12 cellular contexts compared by ENCODE assay signal in the genomic region with DNA sequence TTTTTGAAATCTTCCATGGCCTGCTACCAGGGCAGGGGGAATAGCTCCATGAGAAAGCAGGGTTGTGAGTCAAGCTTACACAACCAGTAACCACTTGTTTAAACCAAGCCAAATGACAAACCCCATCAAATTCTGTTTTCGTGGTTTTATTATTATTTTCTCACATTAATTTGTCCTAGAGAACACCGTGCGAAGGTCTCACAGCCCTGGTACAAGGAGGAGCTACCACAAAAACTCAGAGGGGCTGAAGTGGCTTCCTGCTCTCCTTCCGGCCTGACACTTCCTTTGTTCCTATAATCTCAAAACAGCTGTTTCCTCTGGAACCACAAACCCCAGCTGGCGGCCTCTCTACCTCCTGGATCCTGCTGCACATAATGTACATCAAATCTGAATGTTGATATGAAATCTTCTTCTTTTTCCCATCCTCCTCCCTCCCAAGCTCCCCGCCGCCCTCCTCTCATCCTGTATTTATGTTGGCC.
DNase-seq lines count a peak whose midpoint lies in the region; ATAC-seq and TF ChIP-seq lines count a peak whose summit lies in the region.
"Had no signal": no experiment of that assay in that cellular context is flagged by ENCODE, and none has a peak within 500 bp of the region (broad histone marks: within the 10 kb centered on the region; RNA-seq: fewer than 3 reads in every experiment).

No MANE protein-coding gene starts in this region.

- no peak overlapping the region for H3K27ac ChIP-seq in tibial artery
- no peak overlapping the region for H3K27ac ChIP-seq in GM23338 (ENCODE audit: low read depth)
- H3K27ac ChIP-seq: suprapubic skin had no signal

- no peaks in the 10 kb centered on the region for H4K20me1 ChIP-seq in GM23338 (replicated peaks; ENCODE audit: insufficient read depth)

- POLR2A ChIA-PET in activated naive CD8-positive, alpha-beta T cell treated with anti-CD3 and anti-CD28 coated beads, Interleukin-2, amount 10 ng/mL, durations not matched to agents 7 days and 5 days (lab: Charles Lee), result interaction anchor here (0.5 kb wide), 1 partner anchor 406 kb away, joined by 3 read pairs; no protein-coding TSS in a partner anchor

- H3K27me3 ChIP-seq in tibial artery (no peaks in the 10 kb centered on the region), GM23338 (ENCODE audit: insufficient read depth) (no peaks in the 10 kb centered on the region)
- H3K27me3 ChIP-seq: suprapubic skin had no signal

- H3K79me2 ChIP-seq in GM23338 (replicated peaks; ENCODE audit: insufficient read depth), result no peaks in the 10 kb centered on the region

- TF ChIP-seq CTCF in tibial artery (IDR thresholded peaks at IDR 0.05), result no peak
- TF ChIP-seq CTCF in GM23338 (conservative IDR thresholded peaks at IDR 0.05; ENCODE audit: low read depth in 2 of 2), result no peak

- peak; percentile 72 for ATAC-seq in activated naive CD8-positive, alpha-beta T cell treated with anti-CD3 and anti-CD28 coated beads, Interleukin-2, amount 10 ng/mL, durations not matched to agents 7 days and 5 days (ENCODE audit: low read depth)
- no peak for ATAC-seq in activated naive CD8-positive, alpha-beta T cell treated with anti-CD3 and anti-CD28 coated beads, Interleukin-2, amount 50 U/mL, for 24 hours
- no peak for ATAC-seq in GM23338

- H3K4me1 ChIP-seq in tibial artery, result no peaks in the 10 kb centered on the region
- no peaks in the 10 kb centered on the region; the same call in 1 of the 2 replicates for H3K4me1 ChIP-seq in GM23338 (ENCODE audit: insufficient read depth)
- H3K4me1 ChIP-seq: suprapubic skin had no signal

- no peaks in the 10 kb centered on the region for H3F3A ChIP-seq in GM23338 (replicated peaks; ENCODE audit: low read depth)

- H3K4me1 Mint-ChIP-seq in activated naive CD8-positive, alpha-beta T cell treated with anti-CD3 and anti-CD28 coated beads, Interleukin-2, amount 10 ng/mL, durations not matched to agents 7 days and 5 days, result peaks cover 19% of the 10 kb centered on the region
- H3K4me1 Mint-ChIP-seq in activated naive CD8-positive, alpha-beta T cell treated with anti-CD3 and anti-CD28 coated beads, Interleukin-2, amount 50 U/mL, for 24 hours, result peaks cover 20% of the 10 kb centered on the region
- peaks cover 66% of the 10 kb centered on the region for H3K4me1 Mint-ChIP-seq in activated T-helper 1 cell treated with anti-CD3 and anti-CD28 coated beads, Interleukin-12 subunit alpha, Interleukin-12 subunit beta, Interleukin-2, Interleukin-4 antibody, amounts not matched to agents 30 ng/mL and 10 ng/mL and 1 ng/mL, durations not matched to agents 14 hours and 24 hours and 36 hours (ENCODE audit: low read depth)
- peaks cover 4% of the 10 kb centered on the region; the same call in 2 of the 3 replicates for H3K4me1 Mint-ChIP-seq in GM23338

- H3K4me3 Mint-ChIP-seq in activated naive CD8-positive, alpha-beta T cell treated with anti-CD3 and anti-CD28 coated beads, Interleukin-2, amount 10 ng/mL, durations not matched to agents 7 days and 5 days, result peak overlapping the region; percentile 73
- no peak overlapping the region for H3K4me3 Mint-ChIP-seq in activated naive CD8-positive, alpha-beta T cell treated with anti-CD3 and anti-CD28 coated beads, Interleukin-2, amount 50 U/mL, for 24 hours
- peak overlapping the region; percentile 57 for H3K4me3 Mint-ChIP-seq in activated T-helper 1 cell treated with anti-CD3 and anti-CD28 coated beads, Interleukin-12 subunit alpha, Interleukin-12 subunit beta, Interleukin-2, Interleukin-4 antibody, amounts not matched to agents 30 ng/mL and 10 ng/mL and 1 ng/mL, durations not matched to agents 14 hours and 24 hours and 36 hours
- no peak overlapping the region for H3K4me3 Mint-ChIP-seq in GM23338

- peaks cover 6% of the 10 kb centered on the region for H3K9me3 Mint-ChIP-seq in activated naive CD8-positive, alpha-beta T cell treated with anti-CD3 and anti-CD28 coated beads, Interleukin-2, amount 10 ng/mL, durations not matched to agents 7 days and 5 days
- H3K9me3 Mint-ChIP-seq in activated naive CD8-positive, alpha-beta T cell treated with anti-CD3 and anti-CD28 coated beads, Interleukin-2, amount 50 U/mL, for 24 hours, result no peaks in the 10 kb centered on the region
- no peaks in the 10 kb centered on the region for H3K9me3 Mint-ChIP-seq in activated T-helper 1 cell treated with anti-CD3 and anti-CD28 coated beads, Interleukin-12 subunit alpha, Interleukin-12 subunit beta, Interleukin-2, Interleukin-4 antibody, amounts not matched to agents 30 ng/mL and 10 ng/mL and 1 ng/mL, durations not matched to agents 14 hours and 24 hours and 36 hours
- no peaks in the 10 kb centered on the region for H3K9me3 Mint-ChIP-seq in GM23338
- H3K9me3 Mint-ChIP-seq: activated T-helper 2 cell treated with anti-CD3 and anti-CD28 coated beads, Interferon-gamma antibody, Interleukin-2, Interleukin-4, amounts not matched to agents 10 μg/mL and 5 μg/mL and 100 μg/mL, durations not matched to agents 14 hours and 24 hours and 36 hours had no signal

- H3K9me2 ChIP-seq in GM23338 (ENCODE audit: insufficient read depth), result no peaks in the 10 kb centered on the region

- no peaks in the 10 kb centered on the region for H3K9me3 ChIP-seq in tibial artery
- H3K9me3 ChIP-seq: suprapubic skin had no signal

- intact Hi-C loops in activated T-helper 1 cell treated with anti-CD3 and anti-CD28 coated beads, Interleukin-12 subunit alpha, Interleukin-12 subunit beta, Interleukin-2, Interleukin-4 antibody, amounts not matched to agents 30 ng/mL and 10 ng/mL and 1 ng/mL, durations not matched to agents 14 hours and 24 hours and 36 hours (cut with micrococcal nuclease), result no loop called here
- intact Hi-C loops in tibial artery (cut with DNase I; ENCODE audit: low total_unique reads), result no loop called here

- H3K36me3 Mint-ChIP-seq in activated naive CD8-positive, alpha-beta T cell treated with anti-CD3 and anti-CD28 coated beads, Interleukin-2, amount 10 ng/mL, durations not matched to agents 7 days and 5 days, result peaks cover 2% of the 10 kb centered on the region
- H3K36me3 Mint-ChIP-seq in activated naive CD8-positive, alpha-beta T cell treated with anti-CD3 and anti-CD28 coated beads, Interleukin-2, amount 50 U/mL, for 24 hours (ENCODE audit: low read depth), result no peaks in the 10 kb centered on the region
- peaks cover 14% of the 10 kb centered on the region for H3K36me3 Mint-ChIP-seq in activated T-helper 1 cell treated with anti-CD3 and anti-CD28 coated beads, Interleukin-12 subunit alpha, Interleukin-12 subunit beta, Interleukin-2, Interleukin-4 antibody, amounts not matched to agents 30 ng/mL and 10 ng/mL and 1 ng/mL, durations not matched to agents 14 hours and 24 hours and 36 hours (ENCODE audit: low read depth)
- H3K36me3 Mint-ChIP-seq in GM23338 (ENCODE audit: low read depth), result no peaks in the 10 kb centered on the region

- H3K27ac Mint-ChIP-seq in activated naive CD8-positive, alpha-beta T cell treated with anti-CD3 and anti-CD28 coated beads, Interleukin-2, amount 10 ng/mL, durations not matched to agents 7 days and 5 days, result no peak overlapping the region
- H3K27ac Mint-ChIP-seq in activated naive CD8-positive, alpha-beta T cell treated with anti-CD3 and anti-CD28 coated beads, Interleukin-2, amount 50 U/mL, for 24 hours, result no peak overlapping the region
- H3K27ac Mint-ChIP-seq in activated T-helper 1 cell treated with anti-CD3 and anti-CD28 coated beads, Interleukin-12 subunit alpha, Interleukin-12 subunit beta, Interleukin-2, Interleukin-4 antibody, amounts not matched to agents 30 ng/mL and 10 ng/mL and 1 ng/mL, durations not matched to agents 14 hours and 24 hours and 36 hours, result peak overlapping the region; percentile 27
- no peak overlapping the region for H3K27ac Mint-ChIP-seq in GM23338
- H3K27ac Mint-ChIP-seq: activated T-helper 2 cell treated with anti-CD3 and anti-CD28 coated beads, Interferon-gamma antibody, Interleukin-2, Interleukin-4, amounts not matched to agents 10 μg/mL and 5 μg/mL and 100 μg/mL, durations not matched to agents 14 hours and 24 hours and 36 hours had no signal

- peak; percentile 35 for DNase-seq in activated naive CD8-positive, alpha-beta T cell treated with anti-CD3 and anti-CD28 coated beads, Interleukin-2, amount 10 ng/mL, durations not matched to agents 7 days and 5 days
- no peak for DNase-seq in activated naive CD8-positive, alpha-beta T cell treated with anti-CD3 and anti-CD28 coated beads, Interleukin-2, amount 50 U/mL, for 24 hours
- DNase-seq in activated T-helper 1 cell treated with anti-CD3 and anti-CD28 coated beads, Interleukin-12 subunit alpha, Interleukin-12 subunit beta, Interleukin-2, Interleukin-4 antibody, amounts not matched to agents 30 ng/mL and 10 ng/mL and 1 ng/mL, durations not matched to agents 14 hours and 24 hours and 36 hours (ENCODE audit: low spot score), result peak; percentile 36
- DNase-seq in left kidney (ENCODE audit: low read depth, low spot score), result peak; percentile 47
- peak; percentile 66 to 68 for DNase-seq in tibial artery
- DNase-seq in GM23338 (ENCODE audit: low spot score), result no peak
- no peak for DNase-seq in NCI-H1105 treated with DMSO at 0.1 percent for 48 hours (lab: John Stamatoyannopoulos, UW)
- no peak for DNase-seq in GM03348 (ENCODE audit: low spot score)
- DNase-seq: kidney glomerular epithelial cell, RPMI8226 had no signal

- H2AFZ ChIP-seq in GM23338, result no peak overlapping the region; the same call in 1 of the 2 replicates

- peaks cover 76% of the 10 kb centered on the region for H3K27me3 Mint-ChIP-seq in activated naive CD8-positive, alpha-beta T cell treated with anti-CD3 and anti-CD28 coated beads, Interleukin-2, amount 10 ng/mL, durations not matched to agents 7 days and 5 days
- peaks cover 64% of the 10 kb centered on the region for H3K27me3 Mint-ChIP-seq in activated naive CD8-positive, alpha-beta T cell treated with anti-CD3 and anti-CD28 coated beads, Interleukin-2, amount 50 U/mL, for 24 hours
- peaks cover 53% of the 10 kb centered on the region for H3K27me3 Mint-ChIP-seq in activated T-helper 1 cell treated with anti-CD3 and anti-CD28 coated beads, Interleukin-12 subunit alpha, Interleukin-12 subunit beta, Interleukin-2, Interleukin-4 antibody, amounts not matched to agents 30 ng/mL and 10 ng/mL and 1 ng/mL, durations not matched to agents 14 hours and 24 hours and 36 hours (ENCODE audit: insufficient read depth)
- no peaks in the 10 kb centered on the region for H3K27me3 Mint-ChIP-seq in GM23338 (ENCODE audit: insufficient read depth, low read depth, poor library complexity)

- no peak overlapping the region for H3K4me3 ChIP-seq in tibial artery
- no peak overlapping the region for H3K4me3 ChIP-seq in GM23338
- H3K4me3 ChIP-seq: suprapubic skin had no signal

- no peaks in the 10 kb centered on the region for H3K36me3 ChIP-seq in tibial artery
- no peaks in the 10 kb centered on the region for H3K36me3 ChIP-seq in GM23338 (ENCODE audit: insufficient read depth)
- H3K36me3 ChIP-seq: suprapubic skin had no signal

- no peak overlapping the region for H3K4me2 ChIP-seq in GM23338

TF ChIP-seq in GM23338, 12 proteins besides CTCF, POLR2A, EP300 and RAD21 (continues in another document):
- no peak for TF ChIP-seq CREB1 (CRISPR knock-in tag; IDR thresholded peaks at IDR 0.05; ENCODE audit: low read depth)
- no peak for TF ChIP-seq EZH2 (IDR thresholded peaks at IDR 0.05; ENCODE audit: low read depth, unreplicated experiment)

Comparison
In these comparisons a context has a peak if more than half of its experiments do, and no peak if none do; other contexts are left out.
1. DNase-seq: peak in activated naive CD8-positive, alpha-beta T cell treated with anti-CD3 and anti-CD28 coated beads, Interleukin-2, amount 10 ng/mL, durations not matched to agents 7 days and 5 days (single experiment), activated T-helper 1 cell treated with anti-CD3 and anti-CD28 coated beads, Interleukin-12 subunit alpha, Interleukin-12 subunit beta, Interleukin-2, Interleukin-4 antibody, amounts not matched to agents 30 ng/mL and 10 ng/mL and 1 ng/mL, durations not matched to agents 14 hours and 24 hours and 36 hours (single experiment), left kidney (single experiment) and tibial artery (2 of 2); none in activated naive CD8-positive, alpha-beta T cell treated with anti-CD3 and anti-CD28 coated beads, Interleukin-2, amount 50 U/mL, for 24 hours (single experiment), GM23338 (single experiment), NCI-H1105 treated with DMSO at 0.1 percent for 48 hours (single experiment) and GM03348 (single experiment).
2. H3K4me3 Mint-ChIP-seq: peak in activated naive CD8-positive, alpha-beta T cell treated with anti-CD3 and anti-CD28 coated beads, Interleukin-2, amount 10 ng/mL, durations not matched to agents 7 days and 5 days (single experiment) and activated T-helper 1 cell treated with anti-CD3 and anti-CD28 coated beads, Interleukin-12 subunit alpha, Interleukin-12 subunit beta, Interleukin-2, Interleukin-4 antibody, amounts not matched to agents 30 ng/mL and 10 ng/mL and 1 ng/mL, durations not matched to agents 14 hours and 24 hours and 36 hours (single experiment); none in activated naive CD8-positive, alpha-beta T cell treated with anti-CD3 and anti-CD28 coated beads, Interleukin-2, amount 50 U/mL, for 24 hours (single experiment) and GM23338 (single experiment).